In genomic region chr15:74535388-74536084, GRCh38 we compare ENCODE assay signal across 20 cellular contexts. TPM values are rescaled to one million over a fixed set of nuclear protein-coding genes. Genes with fewer than 3 reads are reported as not detected.
DNase-seq lines count a peak whose midpoint lies in the region; ATAC-seq lines count a peak whose summit lies in the region.
"Had no signal": no experiment of that assay in that cellular context is flagged by ENCODE, and none has a peak within 500 bp of the region (broad histone marks: within the 10 kb centered on the region; RNA-seq: fewer than 3 reads in every experiment).

No MANE protein-coding gene starts in this region.

- ATAC-seq in activated T-helper 17 cell treated with anti-CD3 and anti-CD28 coated beads, Interleukin-2, amount 50 U/mL, for 72 hours (replicated peaks): peak; percentile 49
- no peak for ATAC-seq in GM19452 (IDR thresholded peaks at IDR 0.05; ENCODE audit: unreplicated experiment)
- ATAC-seq in HG02870 (IDR thresholded peaks at IDR 0.05; ENCODE audit: unreplicated experiment): no peak
- ATAC-seq: activated CD4-positive, CD25-positive, alpha-beta regulatory T cell treated with anti-CD3 and anti-CD28 coated beads, Interleukin-2, amount 50 U/mL, for 24 hours; esophagus mucosa; left lobe of liver; sciatic nerve had no signal

- DNase-seq in ELR (ENCODE audit: low read depth) (peak; percentile 48), islet precursor cell (peak; percentile 64), NCI-H1417 treated with DMSO at 0.1 percent for 48 hours (lab: John Stamatoyannopoulos, UW) (no peak), HuH-7 (ENCODE audit: low spot score) (no peak)
- DNase-seq: activated T-cell treated with anti-CD3 and anti-CD28 coated beads, Interleukin-2, amount 50 U/mL, for 48 hours; colonic mucosa; naive B cell; NCI-H1417; NCI-H446; stimulated activated CD4-positive, alpha-beta T cell treated with anti-CD3 and anti-CD28 coated beads, Interleukin-4, amount 100 ng/mL, for 1 hour; SW 1271 had no signal

- H3K4me1 Mint-ChIP-seq in IgD-negative memory B cell: peaks cover 6 to 10% (median 9%) of the 10 kb centered on the region in 3 donors
- peaks cover 5% of the 10 kb centered on the region for H3K4me1 Mint-ChIP-seq in activated T-helper 17 cell treated with anti-CD3 and anti-CD28 coated beads, Interleukin-2, amount 50 U/mL, for 72 hours

- no peaks in the 10 kb centered on the region for H3K27me3 Mint-ChIP-seq in IgD-negative memory B cell
- no peaks in the 10 kb centered on the region for H3K27me3 Mint-ChIP-seq in activated T-helper 17 cell treated with anti-CD3 and anti-CD28 coated beads, Interleukin-2, amount 50 U/mL, for 72 hours
- H3K27me3 Mint-ChIP-seq: naive B cell, type B pancreatic cell had no signal

- H3K4me3 Mint-ChIP-seq in IgD-negative memory B cell: peak overlapping the region in 2 of 4 donors; percentile 5 to 78
- no peak overlapping the region for H3K4me3 Mint-ChIP-seq in activated T-helper 17 cell treated with anti-CD3 and anti-CD28 coated beads, Interleukin-2, amount 50 U/mL, for 72 hours
- H3K4me3 Mint-ChIP-seq: type B pancreatic cell had no signal

- H3K27ac Mint-ChIP-seq in IgD-negative memory B cell: peak overlapping the region in 2 of 3 donors; percentile 23 to 25
- peak overlapping the region; percentile 18 for H3K27ac Mint-ChIP-seq in activated T-helper 17 cell treated with anti-CD3 and anti-CD28 coated beads, Interleukin-2, amount 50 U/mL, for 72 hours
- H3K27ac Mint-ChIP-seq: type B pancreatic cell had no signal

- no peaks in the 10 kb centered on the region for H3K9me3 Mint-ChIP-seq in IgD-negative memory B cell
- H3K9me3 Mint-ChIP-seq in activated T-helper 17 cell treated with anti-CD3 and anti-CD28 coated beads, Interleukin-2, amount 50 U/mL, for 72 hours: no peaks in the 10 kb centered on the region
- H3K9me3 Mint-ChIP-seq: naive B cell, type B pancreatic cell had no signal

- peaks cover 2% of the 10 kb centered on the region for H3K36me3 Mint-ChIP-seq in IgD-negative memory B cell
- H3K36me3 Mint-ChIP-seq in activated T-helper 17 cell treated with anti-CD3 and anti-CD28 coated beads, Interleukin-2, amount 50 U/mL, for 72 hours (ENCODE audit: low read depth): no peaks in the 10 kb centered on the region
- H3K36me3 Mint-ChIP-seq: naive B cell, type B pancreatic cell had no signal

RNA-seq across cellular contexts. Expression of gene ARID3B, which starts 5.5 kb away (rescaled TPM):
- polyA plus RNA-seq in IgD-negative memory B cell: 14.4 TPM
- total RNA-seq in activated T-helper 17 cell treated with anti-CD3 and anti-CD28 coated beads, Interleukin-2, amount 50 U/mL, for 72 hours: 10 to 100 TPM; 40.3 to 43.9 TPM

Comparison
In these comparisons a context has a peak if more than half of its experiments do, and no peak if none do; other contexts are left out.
1. DNase-seq: peak in ELR (single experiment) and islet precursor cell (single experiment); none in NCI-H1417 treated with DMSO at 0.1 percent for 48 hours (single experiment) and HuH-7 (single experiment).